In genomic region chr7:81155654-81156373, GRCh38 we compare ENCODE assay signal across 16 cellular contexts.
DNase-seq lines count a peak whose midpoint lies in the region; TF ChIP-seq lines count a peak whose summit lies in the region.
"Had no signal": no experiment of that assay in that cellular context is flagged by ENCODE, and none has a peak within 500 bp of the region (broad histone marks: within the 10 kb centered on the region; RNA-seq: fewer than 3 reads in every experiment).

No MANE protein-coding gene starts in this region.

- peak; percentile 93 for DNase-seq in Caki2 (ENCODE audit: low read depth)
- DNase-seq in NCI-H69 (lab: John Stamatoyannopoulos, UW): peak; percentile 53
- peak; percentile 31 for DNase-seq in epithelial cell of prostate (ENCODE audit: low read depth, low spot score)
- no peak for DNase-seq in mesothelial cell of epicardium (ENCODE audit: low spot score in 2 of 2, unreplicated experiment in 2 of 2)
- no peak for DNase-seq in HEK293T (ENCODE audit: extremely low spot score)
- DNase-seq in ecto neural progenitor cell (ENCODE audit: low spot score): no peak
- no peak for DNase-seq in NCI-H510A treated with DMSO at 0.1 percent for 48 hours (lab: John Stamatoyannopoulos, UW)
- no peak for DNase-seq in mucosa of gallbladder (ENCODE audit: low spot score)
- DNase-seq: activated CD4-positive, alpha-beta T cell treated with anti-CD3 and anti-CD28 coated beads, Interleukin-2, amount 10 ng/mL, durations not matched to agents 7 days and 5 days; aorta; DND-41; effector memory CD8-positive, alpha-beta T cell; glutamatergic neuron; MM.1S; OCI-M1; T-cell had no signal

- peak overlapping the region; percentile 92 for H3K27ac Mint-ChIP-seq in mesothelial cell of epicardium
- H3K27ac Mint-ChIP-seq: activated CD4-positive, alpha-beta T cell treated with anti-CD3 and anti-CD28 coated beads, Interleukin-2, amount 10 ng/mL, durations not matched to agents 7 days and 5 days; effector memory CD8-positive, alpha-beta T cell; T-cell had no signal

- CTCF ChIA-PET in HEK293T (lab: Yijun Ruan, JAX): no interaction called here

- no peaks in the 10 kb centered on the region for H3K36me3 Mint-ChIP-seq in mesothelial cell of epicardium
- H3K36me3 Mint-ChIP-seq: T-cell had no signal

- no peak overlapping the region for H3K4me3 Mint-ChIP-seq in mesothelial cell of epicardium
- H3K4me3 Mint-ChIP-seq: activated CD4-positive, alpha-beta T cell treated with anti-CD3 and anti-CD28 coated beads, Interleukin-2, amount 10 ng/mL, durations not matched to agents 7 days and 5 days; effector memory CD8-positive, alpha-beta T cell; T-cell had no signal

- H3K9me3 Mint-ChIP-seq in mesothelial cell of epicardium: no peaks in the 10 kb centered on the region
- H3K9me3 Mint-ChIP-seq: activated CD4-positive, alpha-beta T cell treated with anti-CD3 and anti-CD28 coated beads, Interleukin-2, amount 10 ng/mL, durations not matched to agents 7 days and 5 days had no signal

- H3K27ac ChIP-seq in epithelial cell of prostate: peak overlapping the region; percentile 45

- H3K4me1 Mint-ChIP-seq in mesothelial cell of epicardium: peaks cover 73% of the 10 kb centered on the region
- H3K4me1 Mint-ChIP-seq: activated CD4-positive, alpha-beta T cell treated with anti-CD3 and anti-CD28 coated beads, Interleukin-2, amount 10 ng/mL, durations not matched to agents 7 days and 5 days; T-cell had no signal

- POLR2A ChIA-PET in HEK293T (lab: Yijun Ruan, JAX): no interaction called here

- TF ChIP-seq CTCF in mesothelial cell of epicardium (IDR thresholded peaks at IDR 0.05; ENCODE audit: unreplicated experiment): no peak

- in situ Hi-C loops in Caki2 (cut with HindIII; ENCODE audit: low pct_unique_long_range_greater_than_20kb, low sequenced_read_pairs): no loop called here

- H3K27me3 Mint-ChIP-seq in mesothelial cell of epicardium (ENCODE audit: low read depth): no peaks in the 10 kb centered on the region
- H3K27me3 Mint-ChIP-seq: activated CD4-positive, alpha-beta T cell treated with anti-CD3 and anti-CD28 coated beads, Interleukin-2, amount 10 ng/mL, durations not matched to agents 7 days and 5 days; effector memory CD8-positive, alpha-beta T cell; T-cell had no signal

TF ChIP-seq in HEK293T, 16 proteins besides CTCF, POLR2A, EP300 and RAD21:
- TF ChIP-seq SUZ12 (IDR thresholded peaks at IDR 0.05): no peak
- TF ChIP-seq FOXM1 (IDR thresholded peaks at IDR 0.05; ENCODE audit: borderline replicate concordance): no peak
- TF ChIP-seq CTBP1 (IDR thresholded peaks at IDR 0.05; ENCODE audit: borderline replicate concordance): no peak
- TF ChIP-seq HDGF (IDR thresholded peaks at IDR 0.05; ENCODE audit: borderline replicate concordance): no peak
- no peak for TF ChIP-seq TARDBP (IDR thresholded peaks at IDR 0.05)
- TF ChIP-seq FOXK2 (IDR thresholded peaks at IDR 0.05): no peak
- TF ChIP-seq BHLHE40 (IDR thresholded peaks at IDR 0.05; ENCODE audit: borderline replicate concordance): no peak
- no peak for TF ChIP-seq FOXA1 (IDR thresholded peaks at IDR 0.05)
- no peak for TF ChIP-seq ARNT (IDR thresholded peaks at IDR 0.05)
- TF ChIP-seq PKNOX1 (IDR thresholded peaks at IDR 0.05): no peak
- no peak for TF ChIP-seq LEF1 (IDR thresholded peaks at IDR 0.05; ENCODE audit: borderline replicate concordance)
- no peak for TF ChIP-seq NFRKB (IDR thresholded peaks at IDR 0.05)

Comparison
In these comparisons a context has a peak if more than half of its experiments do, and no peak if none do; other contexts are left out.
1. DNase-seq: peak in Caki2 (single experiment), NCI-H69 (single experiment) and epithelial cell of prostate (single experiment); none in mesothelial cell of epicardium (0 of 2), HEK293T (single experiment), ecto neural progenitor cell (single experiment), NCI-H510A treated with DMSO at 0.1 percent for 48 hours (single experiment) and mucosa of gallbladder (single experiment).